8 cellular contexts compared by ENCODE assay signal in the genomic region with DNA sequence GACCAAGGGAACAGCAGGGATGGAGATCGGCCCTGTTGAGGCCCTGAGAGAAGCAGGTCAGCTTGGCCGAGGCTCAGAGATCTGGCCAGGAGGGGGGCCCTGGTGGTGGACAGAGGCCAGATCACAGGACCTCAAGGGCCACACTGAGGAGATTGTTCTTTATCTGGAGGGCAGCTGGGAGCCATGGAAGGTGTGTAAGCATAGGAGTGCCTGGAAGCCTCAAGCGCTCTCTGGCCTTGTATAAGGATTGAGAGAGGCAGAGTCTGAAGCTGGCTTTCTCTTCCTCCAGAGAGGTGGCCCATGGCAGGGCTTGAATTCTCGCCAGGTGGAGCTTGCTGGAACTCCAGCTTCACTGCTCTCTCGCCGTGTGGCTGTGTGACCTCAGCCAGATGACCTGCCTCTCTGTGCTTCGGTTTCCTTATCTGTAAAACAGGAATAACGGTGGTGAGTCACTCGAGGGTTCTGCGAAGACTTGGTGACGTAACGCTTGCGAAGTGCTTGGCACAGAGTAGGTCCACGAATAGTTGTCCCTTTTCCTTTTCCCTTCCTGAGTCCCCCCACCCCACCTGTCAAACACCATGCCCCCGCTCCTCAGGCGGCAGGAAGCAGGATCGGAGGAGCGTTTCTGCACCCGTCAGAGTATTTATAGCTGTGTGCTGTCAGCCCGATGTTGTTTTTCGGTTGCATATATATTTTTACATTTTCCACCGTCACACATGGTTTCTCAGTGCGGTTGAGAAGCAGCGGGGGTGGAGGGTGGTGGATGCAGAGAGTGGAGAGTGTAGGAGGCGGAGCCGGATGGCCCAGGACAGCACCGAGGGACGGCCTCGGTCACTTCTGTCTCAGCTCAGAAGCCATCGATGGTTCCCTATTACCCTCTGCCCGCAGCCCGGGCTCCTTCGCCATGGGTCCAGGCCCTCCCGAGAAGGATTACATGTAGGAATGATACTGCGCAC. TPM values are rescaled to one million over a fixed set of nuclear protein-coding genes. Genes with fewer than 3 reads are reported as not detected.
DNase-seq lines count a peak whose midpoint lies in the region; ATAC-seq and TF ChIP-seq lines count a peak whose summit lies in the region.

No MANE protein-coding gene starts in this region.

- H3K4me1 ChIP-seq in DOHH2 (ENCODE audit: control insufficient read depth, low read length) (peaks cover 100% of the 10 kb centered on the region), MM.1S (ENCODE audit: low read length) (peaks cover 58% of the 10 kb centered on the region)

- TF ChIP-seq CTCF in DOHH2 (IDR thresholded peaks at IDR 0.05; ENCODE audit: low read depth, low read length, poor library complexity, severe bottlenecking) = no peak
- TF ChIP-seq CTCF in MM.1S (IDR thresholded peaks at IDR 0.05; ENCODE audit: low read length) = peak; percentile 23

- peak overlapping the region; percentile 88 for H3K4me2 ChIP-seq in DOHH2 (ENCODE audit: low read length)
- peak overlapping the region; percentile 89 for H3K4me2 ChIP-seq in MM.1S (ENCODE audit: low read depth, low read length)

- H3F3A ChIP-seq in DOHH2 (ENCODE audit: control insufficient read depth, insufficient read depth) (peaks cover 46% of the 10 kb centered on the region), MM.1S (ENCODE audit: insufficient read depth, low read length) (peaks cover 29% of the 10 kb centered on the region)

- H3K27ac ChIP-seq in DOHH2 (ENCODE audit: low read depth, low read length) (peak overlapping the region; percentile 99), MM.1S (ENCODE audit: low read length) (peak overlapping the region; percentile 97)

- H3K9me3 ChIP-seq in DOHH2 (ENCODE audit: control insufficient read depth, insufficient read depth, low read length) (no peaks in the 10 kb centered on the region), MM.1S (replicated peaks; ENCODE audit: insufficient read depth, low read length) (no peaks in the 10 kb centered on the region)

- peak overlapping the region; percentile 9; the same call in 1 of the 2 replicates for H2AFZ ChIP-seq in MM.1S (ENCODE audit: low read length)

- peak; percentile 93 for DNase-seq in MM.1S
- peak; percentile 73 for DNase-seq in activated T-cell treated with anti-CD3 and anti-CD28 coated beads for 48 hours (ENCODE audit: low read depth)
- peak in 1 of 2 donors; percentile 45 for DNase-seq in left colon
- peak; percentile 83 for DNase-seq in stimulated activated CD8-positive, alpha-beta memory T cell treated with anti-CD3 and anti-CD28 coated beads, Interleukin-4, amount 100 ng/mL, for 48 hours
- no peak for DNase-seq in SKM-1 (lab: John Stamatoyannopoulos, UW; ENCODE audit: unreplicated experiment)
- no peak for DNase-seq in NCI-H774 (lab: John Stamatoyannopoulos, UW)

- ATAC-seq in GM21526 (IDR thresholded peaks at IDR 0.05; ENCODE audit: low FRiP score, unreplicated experiment) = peak; percentile 63
- peak; percentile 54 for ATAC-seq in left colon

- H3K36me3 ChIP-seq in DOHH2 (ENCODE audit: control insufficient read depth, low read length) (peaks cover 3% of the 10 kb centered on the region; the same call in 1 of the 2 replicates), MM.1S (replicated peaks; ENCODE audit: insufficient read depth, low read length) (no peaks in the 10 kb centered on the region)

- H3K79me2 ChIP-seq in DOHH2 (ENCODE audit: control insufficient read depth, low read length) (peaks cover 14% of the 10 kb centered on the region), MM.1S (ENCODE audit: low read length) (no peaks in the 10 kb centered on the region)

- H3K27me3 ChIP-seq in DOHH2 (ENCODE audit: control insufficient read depth, low read length) (no peaks in the 10 kb centered on the region), MM.1S (replicated peaks; ENCODE audit: insufficient read depth, low read length) (no peaks in the 10 kb centered on the region)

- H4K20me1 ChIP-seq in DOHH2 (ENCODE audit: control insufficient read depth, insufficient read depth, low read depth, low read length) (no peaks in the 10 kb centered on the region), MM.1S (ENCODE audit: insufficient read depth, low read length) (no peaks in the 10 kb centered on the region)

- peak overlapping the region; percentile 90 for H3K9ac ChIP-seq in MM.1S (ENCODE audit: low read length)

- intact Hi-C loops in left colon (cut with DNase I, micrococcal nuclease) = no loop called here

- no peaks in the 10 kb centered on the region for H3K9me2 ChIP-seq in DOHH2 (replicated peaks; ENCODE audit: control insufficient read depth, low read length)
- no peaks in the 10 kb centered on the region for H3K9me2 ChIP-seq in MM.1S (replicated peaks; ENCODE audit: insufficient read depth, low read length)

- peak overlapping the region; percentile 76 for H3K4me3 ChIP-seq in DOHH2 (ENCODE audit: low read length)
- peak overlapping the region; percentile 61 for H3K4me3 ChIP-seq in MM.1S (ENCODE audit: low read length)

RNA-seq across cellular contexts. Expression of gene CRB2, which starts 17.0 kb away (rescaled TPM):
- total RNA-seq in left colon = 1 to 10 TPM in 1 of 2 donors, under 1 TPM in 1; 0.92 to 1.1 TPM

Comparison
In these comparisons a context has a peak if more than half of its experiments do, and no peak if none do; other contexts are left out.
1. DNase-seq: peak in MM.1S (single experiment), activated T-cell treated with anti-CD3 and anti-CD28 coated beads for 48 hours (single experiment) and stimulated activated CD8-positive, alpha-beta memory T cell treated with anti-CD3 and anti-CD28 coated beads, Interleukin-4, amount 100 ng/mL, for 48 hours (single experiment); none in SKM-1 (single experiment) and NCI-H774 (single experiment).